ENCODE assay signal across 14 cellular contexts in the genomic region with DNA sequence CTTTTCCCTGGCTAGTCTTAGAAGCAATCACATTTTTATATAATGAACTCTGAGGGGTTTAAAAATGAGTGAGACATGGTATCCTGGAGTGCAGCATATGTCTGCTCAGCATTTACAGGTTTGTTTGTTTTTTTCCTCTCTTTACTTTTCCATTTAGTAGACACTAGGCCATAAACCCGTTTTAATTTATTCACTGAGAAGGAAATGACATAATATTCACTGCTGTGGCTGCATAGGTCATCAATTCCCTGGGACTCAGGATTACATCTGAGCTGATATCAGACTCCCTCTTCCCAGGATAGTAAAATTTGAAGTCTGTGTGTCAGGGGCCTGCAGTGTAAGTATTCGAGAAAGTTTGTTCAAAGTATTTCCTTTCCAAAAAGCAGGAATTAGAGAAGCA.
"Had no signal": no experiment of that assay in that cellular context is flagged by ENCODE, and none has a peak within 500 bp of the region (broad histone marks: within the 10 kb centered on the region; RNA-seq: fewer than 3 reads in every experiment).

No MANE protein-coding gene starts in this region.

- H3K27ac ChIP-seq: esophagus muscularis mucosa, left lung, parathyroid adenoma, transverse colon had no signal

- H3K4me1 Mint-ChIP-seq: activated naive CD8-positive, alpha-beta T cell treated with anti-CD3 and anti-CD28 coated beads, Interleukin-2, amount 10 ng/mL, durations not matched to agents 7 days and 5 days; stimulated activated memory B cell treated with anti-CD40 and anti-IgM and Interleukin-4, amounts not matched to agents 10 μg/mL and 1 μg/mL and 100 μg/mL, for 72 hours had no signal

- H3K36me3 Mint-ChIP-seq: activated naive CD8-positive, alpha-beta T cell treated with anti-CD3 and anti-CD28 coated beads, Interleukin-2, amount 10 ng/mL, durations not matched to agents 7 days and 5 days had no signal

- H3K9me3 Mint-ChIP-seq: activated naive CD8-positive, alpha-beta T cell treated with anti-CD3 and anti-CD28 coated beads, Interleukin-2, amount 10 ng/mL, durations not matched to agents 7 days and 5 days; activated T-cell treated with anti-CD3 and anti-CD28 coated beads, Interleukin-2, amount 50 U/mL, for 72 hours; stimulated activated memory B cell treated with anti-CD40 and anti-IgM and Interleukin-4, amounts not matched to agents 10 μg/mL and 1 μg/mL and 100 μg/mL, for 72 hours had no signal

- H3K27ac Mint-ChIP-seq: activated CD8-positive, alpha-beta T cell treated with anti-CD3 and anti-CD28 coated beads for 36 hours; activated naive CD8-positive, alpha-beta T cell treated with anti-CD3 and anti-CD28 coated beads, Interleukin-2, amount 10 ng/mL, durations not matched to agents 7 days and 5 days; activated T-cell treated with anti-CD3 and anti-CD28 coated beads, Interleukin-2, amount 50 U/mL, for 72 hours; stimulated activated memory B cell treated with anti-CD40 and anti-IgM and Interleukin-4, amounts not matched to agents 10 μg/mL and 1 μg/mL and 100 μg/mL, for 72 hours had no signal

- DNase-seq: activated CD8-positive, alpha-beta memory T cell treated with anti-CD3 and anti-CD28 coated beads, Interleukin-2, amount 50 U/mL, for 4 hours; activated CD8-positive, alpha-beta T cell treated with anti-CD3 and anti-CD28 coated beads for 36 hours; activated naive CD8-positive, alpha-beta T cell treated with anti-CD3 and anti-CD28 coated beads, Interleukin-2, amount 10 ng/mL, durations not matched to agents 7 days and 5 days; activated T-cell treated with anti-CD3 and anti-CD28 coated beads, Interleukin-2, amount 50 U/mL, for 72 hours; aorta; foreskin fibroblast; head of caudate nucleus; left lung; mesenchymal stem cell; small intestine; transverse colon had no signal

- H3K27me3 Mint-ChIP-seq: activated CD8-positive, alpha-beta T cell treated with anti-CD3 and anti-CD28 coated beads for 36 hours; activated naive CD8-positive, alpha-beta T cell treated with anti-CD3 and anti-CD28 coated beads, Interleukin-2, amount 10 ng/mL, durations not matched to agents 7 days and 5 days; stimulated activated memory B cell treated with anti-CD40 and anti-IgM and Interleukin-4, amounts not matched to agents 10 μg/mL and 1 μg/mL and 100 μg/mL, for 72 hours had no signal

- ATAC-seq: activated CD8-positive, alpha-beta T cell treated with anti-CD3 and anti-CD28 coated beads for 36 hours; activated T-cell treated with anti-CD3 and anti-CD28 coated beads, Interleukin-2, amount 50 U/mL, for 72 hours; left lung; stimulated activated memory B cell treated with anti-CD40 and anti-IgM and Interleukin-4, amounts not matched to agents 10 μg/mL and 1 μg/mL and 100 μg/mL, for 72 hours had no signal

- H3K4me3 Mint-ChIP-seq: activated CD8-positive, alpha-beta T cell treated with anti-CD3 and anti-CD28 coated beads for 36 hours; activated naive CD8-positive, alpha-beta T cell treated with anti-CD3 and anti-CD28 coated beads, Interleukin-2, amount 10 ng/mL, durations not matched to agents 7 days and 5 days; activated T-cell treated with anti-CD3 and anti-CD28 coated beads, Interleukin-2, amount 50 U/mL, for 72 hours; stimulated activated memory B cell treated with anti-CD40 and anti-IgM and Interleukin-4, amounts not matched to agents 10 μg/mL and 1 μg/mL and 100 μg/mL, for 72 hours had no signal
